ENCODE assay signal across 9 cellular contexts in genomic region chr16:85172465-85173071, GRCh38.
DNase-seq lines count a peak whose midpoint lies in the region; ATAC-seq and TF ChIP-seq lines count a peak whose summit lies in the region.
"Had no signal": no experiment of that assay in that cellular context is flagged by ENCODE, and none has a peak within 500 bp of the region (broad histone marks: within the 10 kb centered on the region; RNA-seq: fewer than 3 reads in every experiment).

No MANE protein-coding gene starts in this region.

- H3K9me3 ChIP-seq in ectodermal cell (ENCODE audit: control insufficient read depth, low read length), result no peaks in the 10 kb centered on the region
- no peaks in the 10 kb centered on the region for H3K9me3 ChIP-seq in neural cell (ENCODE audit: low read length)
- no peaks in the 10 kb centered on the region for H3K9me3 ChIP-seq in CD8-positive, alpha-beta memory T cell (ENCODE audit: low read length)

- no peaks in the 10 kb centered on the region for H3K9me3 Mint-ChIP-seq in CD8-positive, alpha-beta memory T cell

- peaks cover 34% of the 10 kb centered on the region for H3K4me1 ChIP-seq in ectodermal cell (ENCODE audit: control insufficient read depth, insufficient read depth, low read length)
- H3K4me1 ChIP-seq in CD8-positive, alpha-beta memory T cell (ENCODE audit: insufficient read depth, low read length), result no peaks in the 10 kb centered on the region

- no peaks in the 10 kb centered on the region for H3F3A ChIP-seq in neural cell (ENCODE audit: insufficient read depth, low read length, poor library complexity, severe bottlenecking)

- no peak for TF ChIP-seq CTCF in neural cell (IDR thresholded peaks at IDR 0.05; ENCODE audit: poor library complexity, severe bottlenecking)

- TF ChIP-seq RAD21 in neural cell (conservative IDR thresholded peaks at IDR 0.05), result no peak

- H3K27me3 ChIP-seq in ectodermal cell (ENCODE audit: control insufficient read depth, insufficient read depth, low read length, poor library complexity, severe bottlenecking) (peaks cover 42% of the 10 kb centered on the region), neural cell (ENCODE audit: insufficient read depth, low read depth, low read length) (peaks cover 21% of the 10 kb centered on the region)
- H3K27me3 ChIP-seq in CD8-positive, alpha-beta memory T cell (ENCODE audit: insufficient read depth, low read length, poor library complexity, severe bottlenecking), result peaks cover 5% of the 10 kb centered on the region

- no peaks in the 10 kb centered on the region for H4K20me1 ChIP-seq in neural cell (ENCODE audit: insufficient read depth)

- H3K36me3 ChIP-seq in ectodermal cell (ENCODE audit: control insufficient read depth, insufficient read depth, low read length), result no peaks in the 10 kb centered on the region
- H3K36me3 ChIP-seq in neural cell (ENCODE audit: insufficient read depth, low read length), result no peaks in the 10 kb centered on the region
- H3K36me3 ChIP-seq in CD8-positive, alpha-beta memory T cell (ENCODE audit: insufficient read depth, low read length), result no peaks in the 10 kb centered on the region

- no peak for ATAC-seq in GM18867 (IDR thresholded peaks at IDR 0.05; ENCODE audit: unreplicated experiment)

- 53% methylated on average over 26 of the region's 26 CpGs for WGBS in ectodermal cell, 2 experiments

- no peaks in the 10 kb centered on the region for H3K9me2 ChIP-seq in neural cell (ENCODE audit: insufficient read depth, low read length)

- peaks cover 0 to 3% (median 1%) of the 10 kb centered on the region in 3 donors for H3K4me1 Mint-ChIP-seq in CD8-positive, alpha-beta memory T cell

- no peak overlapping the region for H3K4me2 ChIP-seq in neural cell (ENCODE audit: low read length)

- no peaks in the 10 kb centered on the region for H3K79me2 ChIP-seq in neural cell (replicated peaks; ENCODE audit: insufficient read depth, low read length)

- H3K27ac Mint-ChIP-seq in CD8-positive, alpha-beta memory T cell, result no peak overlapping the region
- H3K27ac Mint-ChIP-seq: B cell had no signal

- H3K4me3 ChIP-seq in ectodermal cell (ENCODE audit: insufficient read depth, low read depth, low read length), result peak overlapping the region; percentile 14
- H3K4me3 ChIP-seq in neural cell (ENCODE audit: low read length), result peak overlapping the region; percentile 38
- no peak overlapping the region for H3K4me3 ChIP-seq in CD8-positive, alpha-beta memory T cell (ENCODE audit: low read length)

- H3K36me3 Mint-ChIP-seq in CD8-positive, alpha-beta memory T cell, result no peaks in the 10 kb centered on the region

- H3K4me3 Mint-ChIP-seq in CD8-positive, alpha-beta memory T cell, result peak overlapping the region in 1 of 7 donors; percentile 71
- H3K4me3 Mint-ChIP-seq: B cell had no signal

- CTCF ChIA-PET in CD8-positive, alpha-beta memory T cell (lab: Charles Lee), result no interaction called here

- H3K9ac ChIP-seq in neural cell (ENCODE audit: low read length), result no peak overlapping the region

- no peak overlapping the region for H2AFZ ChIP-seq in neural cell (ENCODE audit: low read depth, low read length)

- POLR2A ChIA-PET in CD8-positive, alpha-beta memory T cell (lab: Charles Lee), result no interaction called here

- peaks cover 22 to 67% of the 10 kb centered on the region in 2 donors for H3K27me3 Mint-ChIP-seq in CD8-positive, alpha-beta memory T cell

- peak; percentile 56 for DNase-seq in DMS79 treated with DMSO at 0.1 percent for 48 hours (lab: John Stamatoyannopoulos, UW)
- DNase-seq in DMS79 (lab: John Stamatoyannopoulos, UW), result no peak
- DNase-seq in NCI-H82 (lab: John Stamatoyannopoulos, UW), result peak; percentile 87
- no peak for DNase-seq in activated effector memory CD4-positive, alpha-beta T cell treated with Interleukin-2 at 50 U/mL for 16 hours
- DNase-seq in CD8-positive, alpha-beta memory T cell, result no peak

- TF ChIP-seq EP300 in neural cell (conservative IDR thresholded peaks at IDR 0.05; ENCODE audit: poor library complexity, severe bottlenecking), result no peak

- no peak overlapping the region for H3K27ac ChIP-seq in ectodermal cell (ENCODE audit: insufficient read depth, low read depth, low read length, poor library complexity, severe bottlenecking)
- H3K27ac ChIP-seq in neural cell (ENCODE audit: low read length), result no peak overlapping the region
- H3K27ac ChIP-seq in CD8-positive, alpha-beta memory T cell (ENCODE audit: low read depth, low read length), result no peak overlapping the region

TF ChIP-seq in neural cell, 6 proteins besides CTCF, POLR2A, EP300 and RAD21:
- TF ChIP-seq TAF1 (IDR thresholded peaks at IDR 0.05; ENCODE audit: low read depth) (no peak), REST (IDR thresholded peaks at IDR 0.05; ENCODE audit: borderline replicate concordance) (no peak), MXI1 (conservative IDR thresholded peaks at IDR 0.05; ENCODE audit: poor library complexity, severe bottlenecking) (no peak), SMC3 (conservative IDR thresholded peaks at IDR 0.05; ENCODE audit: poor library complexity) (no peak), POLR2AphosphoS5 (IDR thresholded peaks at IDR 0.05) (no peak), EZH2 (IDR thresholded peaks at IDR 0.05; ENCODE audit: borderline replicate concordance, insufficient read depth, low read length, poor library complexity, severe bottlenecking) (no peak)

Comparison
In these comparisons a context has a peak if more than half of its experiments do, and no peak if none do; other contexts are left out.
1. DNase-seq: peak in DMS79 treated with DMSO at 0.1 percent for 48 hours (single experiment) and NCI-H82 (single experiment); none in DMS79 (single experiment), activated effector memory CD4-positive, alpha-beta T cell treated with Interleukin-2 at 50 U/mL for 16 hours (single experiment) and CD8-positive, alpha-beta memory T cell (0 of 5).